ENCODE assay signal across 8 cellular contexts in genomic region chr5:149731617-149732400, GRCh38. TPM values are rescaled to one million over a fixed set of nuclear protein-coding genes. Genes with fewer than 3 reads are reported as not detected.
DNase-seq lines count a peak whose midpoint lies in the region; ATAC-seq and TF ChIP-seq lines count a peak whose summit lies in the region.

No MANE protein-coding gene starts in this region.

- TF ChIP-seq CTCF in GM12875 (IDR thresholded peaks at IDR 0.05; ENCODE audit: borderline replicate concordance, insufficient read depth, low read depth, low read length) (no peak), coronary artery (IDR thresholded peaks at IDR 0.05) (no peak)

- peak; percentile 49 for DNase-seq in NCI-H2171 treated with DMSO at 0.1 percent for 48 hours (lab: John Stamatoyannopoulos, UW)
- peak; percentile 81 for DNase-seq in activated CD4-positive, alpha-beta T cell treated with anti-CD3 and anti-CD28 coated beads for 4 hours
- DNase-seq in coronary artery (ENCODE audit: low spot score) = no peak
- peak; percentile 90 for DNase-seq in left lobe of liver (ENCODE audit: low spot score)
- peak; percentile 76 to 81 for DNase-seq in stimulated activated CD4-positive, alpha-beta T cell treated with anti-CD3 and anti-CD28 coated beads, Interleukin-2, amount 100 ng/mL, for 24 hours
- no peak for DNase-seq in NCI-H345 treated with DMSO at 0.1 percent for 48 hours (lab: John Stamatoyannopoulos, UW; ENCODE audit: unreplicated experiment)

- H3K27ac ChIP-seq in coronary artery = peak overlapping the region in 1 of 2 donors; percentile 80

- H3K4me3 ChIP-seq in GM12875 (ENCODE audit: low read depth, low read length) (peak overlapping the region; percentile 68), coronary artery (peak overlapping the region; percentile 79)

- ATAC-seq in HG02610 (IDR thresholded peaks at IDR 0.05; ENCODE audit: unreplicated experiment) = peak; percentile 55
- peak; percentile 71 for ATAC-seq in left lobe of liver

RNA-seq across cellular contexts. Expression of gene PPARGC1B, which starts 1.7 kb away (rescaled TPM):
- 4.0 TPM for total RNA-seq in left lobe of liver

Comparison
In these comparisons a context has a peak if more than half of its experiments do, and no peak if none do; other contexts are left out.
1. DNase-seq: peak in NCI-H2171 treated with DMSO at 0.1 percent for 48 hours (single experiment), activated CD4-positive, alpha-beta T cell treated with anti-CD3 and anti-CD28 coated beads for 4 hours (2 of 2), left lobe of liver (single experiment) and stimulated activated CD4-positive, alpha-beta T cell treated with anti-CD3 and anti-CD28 coated beads, Interleukin-2, amount 100 ng/mL, for 24 hours (2 of 2); none in coronary artery (single experiment) and NCI-H345 treated with DMSO at 0.1 percent for 48 hours (single experiment).